ENCODE assay signal across 19 cellular contexts in the genomic region with DNA sequence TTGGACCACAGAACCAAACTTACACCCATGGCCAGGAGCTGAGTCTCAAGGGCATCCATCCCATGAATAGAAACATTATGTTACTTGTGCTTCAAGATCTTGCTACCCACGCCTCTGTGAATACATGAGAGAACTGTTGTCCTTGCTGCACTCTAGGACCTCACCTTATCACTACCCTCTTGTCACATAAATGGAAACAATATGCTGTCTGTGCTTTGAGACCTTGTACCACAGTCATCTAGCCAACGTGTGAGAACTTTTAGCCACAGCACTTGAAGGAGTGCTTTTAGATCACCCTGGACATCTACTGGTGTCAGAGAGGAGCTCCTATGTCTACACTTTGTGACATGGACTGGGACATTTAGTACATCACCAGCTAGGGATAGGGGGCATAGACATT. TPM values are rescaled to one million over a fixed set of nuclear protein-coding genes. Genes with fewer than 3 reads are reported as not detected.
DNase-seq lines count a peak whose midpoint lies in the region; ATAC-seq, FAIRE-seq and TF ChIP-seq lines count a peak whose summit lies in the region.
"Had no signal": no experiment of that assay in that cellular context is flagged by ENCODE, and none has a peak within 500 bp of the region (broad histone marks: within the 10 kb centered on the region; RNA-seq: fewer than 3 reads in every experiment).

No MANE protein-coding gene starts in this region.

- no peaks in the 10 kb centered on the region for H3K9me3 Mint-ChIP-seq in Calu3 (ENCODE audit: low read depth, unreplicated experiment)
- no peaks in the 10 kb centered on the region for H3K9me3 Mint-ChIP-seq in activated naive CD4-positive, alpha-beta T cell treated with anti-CD3 and anti-CD28 coated beads, Interleukin-2, amount 50 U/mL, for 72 hours
- H3K9me3 Mint-ChIP-seq: dendritic cell treated with granulocyte-macrophage colony-stimulating factor and Interleukin-4, amounts not matched to agents 40 ng/mL and 50 ng/mL, for 4 days had no signal

- H3K27ac ChIP-seq in OCI-LY3 (ENCODE audit: low read length) (peak overlapping the region; percentile 8; the same call in 1 of the 2 replicates), small intestine (ENCODE audit: low read depth in 1 of 2, low read length in 1 of 2) (peak overlapping the region; percentile 30 to 75)
- H3K27ac ChIP-seq: C4-2B, right atrium auricular region, thyroid gland had no signal

- H3K27ac Mint-ChIP-seq in Calu3 (ENCODE audit: unreplicated experiment): peak overlapping the region; percentile 88
- peak overlapping the region; percentile 96 to 99 for H3K27ac Mint-ChIP-seq in activated naive CD4-positive, alpha-beta T cell treated with anti-CD3 and anti-CD28 coated beads, Interleukin-2, amount 50 U/mL, for 72 hours
- H3K27ac Mint-ChIP-seq: dendritic cell treated with granulocyte-macrophage colony-stimulating factor and Interleukin-4, amounts not matched to agents 40 ng/mL and 50 ng/mL, for 4 days had no signal

- no peaks in the 10 kb centered on the region for H3K36me3 ChIP-seq in OCI-LY3 (replicated peaks; ENCODE audit: low read depth, low read length)
- H3K36me3 ChIP-seq in small intestine (ENCODE audit: control insufficient read depth in 2 of 2, insufficient read depth in 2 of 2, low read length in 2 of 2): no peaks in the 10 kb centered on the region
- H3K36me3 ChIP-seq: MG63, right atrium auricular region, thyroid gland had no signal

- FAIRE-seq in small intestine (lab: Jason Lieb, UNC): no peak

- peaks cover 48% of the 10 kb centered on the region for H3K4me1 Mint-ChIP-seq in Calu3 (ENCODE audit: low read depth, unreplicated experiment)

- no peak overlapping the region for H2AFZ ChIP-seq in OCI-LY3 (ENCODE audit: low read depth, low read length)

- H3K79me2 ChIP-seq in OCI-LY3 (ENCODE audit: low read length): no peaks in the 10 kb centered on the region

- peak overlapping the region; percentile 36 for H3K4me2 ChIP-seq in OCI-LY3 (ENCODE audit: low read length)

- 52 to 70% (median 68%) methylated on average over 2 of the region's 2 CpGs for WGBS in small intestine, 3 donors

- no peak for DNase-seq in Calu3
- no peak for DNase-seq in activated naive CD4-positive, alpha-beta T cell treated with anti-CD3 and anti-CD28 coated beads, Interleukin-2, amount 50 U/mL, for 72 hours (ENCODE audit: low spot score in 2 of 2)
- DNase-seq in small intestine: no peak
- no peak for DNase-seq in Ammon's horn (ENCODE audit: low spot score)
- DNase-seq: islet precursor cell, MG63, NCI-H2081 treated with DMSO at 0.1 percent for 48 hours, NCI-H526, nucleus accumbens, SW 1271, thyroid gland had no signal

- intact Hi-C loops in Calu3 (cut with micrococcal nuclease; ENCODE audit: unreplicated experiment): loop anchor here (10.0 kb wide), 1 partner anchor 118 kb away; no protein-coding TSS in a partner anchor

- H3K9me3 ChIP-seq in OCI-LY3 (ENCODE audit: insufficient read depth, low read length): no peaks in the 10 kb centered on the region
- no peaks in the 10 kb centered on the region for H3K9me3 ChIP-seq in small intestine (ENCODE audit: control insufficient read depth, low read depth)
- H3K9me3 ChIP-seq: MG63, right atrium auricular region, thyroid gland had no signal

- no peak overlapping the region for H3K4me3 Mint-ChIP-seq in Calu3 (ENCODE audit: low read depth, unreplicated experiment)
- H3K4me3 Mint-ChIP-seq: dendritic cell treated with granulocyte-macrophage colony-stimulating factor and Interleukin-4, amounts not matched to agents 40 ng/mL and 50 ng/mL, for 4 days had no signal

- peak; percentile 42 to 46 for ATAC-seq in activated naive CD4-positive, alpha-beta T cell treated with anti-CD3 and anti-CD28 coated beads, Interleukin-2, amount 50 U/mL, for 72 hours
- ATAC-seq in GM21447 (IDR thresholded peaks at IDR 0.05; ENCODE audit: unreplicated experiment) (no peak), GM19324 (IDR thresholded peaks at IDR 0.05; ENCODE audit: low FRiP score, unreplicated experiment) (no peak)
- ATAC-seq: HCT116, Panc1 had no signal

- CTCF ChIA-PET in Calu3 (lab: Charles Lee): no interaction called here

- H3K36me3 Mint-ChIP-seq in Calu3 (ENCODE audit: insufficient read depth, unreplicated experiment): peaks cover 11% of the 10 kb centered on the region
- peaks cover 13 to 26% of the 10 kb centered on the region in 2 donors for H3K36me3 Mint-ChIP-seq in activated naive CD4-positive, alpha-beta T cell treated with anti-CD3 and anti-CD28 coated beads, Interleukin-2, amount 50 U/mL, for 72 hours

- H3K27me3 ChIP-seq in OCI-LY3 (ENCODE audit: low read depth, low read length): no peaks in the 10 kb centered on the region
- no peaks in the 10 kb centered on the region for H3K27me3 ChIP-seq in small intestine (ENCODE audit: control insufficient read depth in 2 of 2, insufficient read depth in 2 of 2, low read length in 2 of 2)
- H3K27me3 ChIP-seq: MG63, right atrium auricular region, thyroid gland had no signal

- no peaks in the 10 kb centered on the region for H3K27me3 Mint-ChIP-seq in Calu3 (ENCODE audit: unreplicated experiment)
- H3K27me3 Mint-ChIP-seq: dendritic cell treated with granulocyte-macrophage colony-stimulating factor and Interleukin-4, amounts not matched to agents 40 ng/mL and 50 ng/mL, for 4 days had no signal

- no peaks in the 10 kb centered on the region for H4K20me1 ChIP-seq in OCI-LY3 (ENCODE audit: insufficient read depth, low read length)

- H3K4me1 ChIP-seq in OCI-LY3 (ENCODE audit: low read length) (peaks cover 57% of the 10 kb centered on the region), small intestine (ENCODE audit: control insufficient read depth in 2 of 2, insufficient read depth in 1 of 2, low read depth in 1 of 2, low read length in 1 of 2) (no peaks in the 10 kb centered on the region)
- H3K4me1 ChIP-seq: right atrium auricular region had no signal

- TF ChIP-seq CTCF in Calu3 (IDR thresholded peaks at IDR 0.05; ENCODE audit: unreplicated experiment): no peak
- no peak for TF ChIP-seq CTCF in OCI-LY3 (IDR thresholded peaks at IDR 0.05; ENCODE audit: low read depth, low read length)

- no peak overlapping the region for H3K4me3 ChIP-seq in OCI-LY3 (ENCODE audit: low read length)
- no peak overlapping the region for H3K4me3 ChIP-seq in small intestine (ENCODE audit: low read depth in 1 of 2, low read length in 2 of 2)
- H3K4me3 ChIP-seq: MG63, right atrium auricular region, thyroid gland had no signal

- H3K9ac ChIP-seq in OCI-LY3 (ENCODE audit: low read length): no peak overlapping the region

- no TSS peak for BruUV-seq in Calu3 (replicated peaks; lab: Mats Ljungman, UMichigan)

RNA-seq across cellular contexts. Expression of a gene that starts 30.7 kb away (rescaled TPM):
- total RNA-seq in Calu3 (2022): 347 and 376 TPM in 2 replicates
- total RNA-seq in activated naive CD4-positive, alpha-beta T cell treated with anti-CD3 and anti-CD28 coated beads, Interleukin-2, amount 50 U/mL, for 72 hours: 100 to 1,000 TPM; 505 to 553 TPM
- polyA plus RNA-seq in small intestine: 10 to 100 TPM; 22.4 to 39.0 (median 27.1) TPM

Comparison
In these comparisons a context has a peak if more than half of its experiments do, and no peak if none do; other contexts are left out.
1. ATAC-seq: peak in activated naive CD4-positive, alpha-beta T cell treated with anti-CD3 and anti-CD28 coated beads, Interleukin-2, amount 50 U/mL, for 72 hours (2 of 2); none in GM21447 (single experiment) and GM19324 (single experiment).